10 cellular contexts compared by ENCODE assay signal in genomic region chr5:56640763-56641406, GRCh38.
DNase-seq lines count a peak whose midpoint lies in the region; ATAC-seq and TF ChIP-seq lines count a peak whose summit lies in the region.
"Had no signal": no experiment of that assay in that cellular context is flagged by ENCODE, and none has a peak within 500 bp of the region (broad histone marks: within the 10 kb centered on the region; RNA-seq: fewer than 3 reads in every experiment).

No MANE protein-coding gene starts in this region.

- H3K27me3 ChIP-seq in endodermal cell (ENCODE audit: control insufficient read depth, insufficient read depth, low read length, poor library complexity, severe bottlenecking), result no peaks in the 10 kb centered on the region
- H3K27me3 ChIP-seq: tibial nerve had no signal

- H3K9me3 Mint-ChIP-seq in endodermal cell, result peaks cover 2% of the 10 kb centered on the region
- H3K9me3 Mint-ChIP-seq in stimulated activated naive B cell treated with anti-CD40 and anti-IgM and Interleukin-4, amounts not matched to agents 10 μg/mL and 1 μg/mL and 100 μg/mL, for 72 hours, result no peaks in the 10 kb centered on the region

- peaks cover 21% of the 10 kb centered on the region for H3K4me1 ChIP-seq in endodermal cell (ENCODE audit: control insufficient read depth, insufficient read depth, low read length)

- peaks cover 58% of the 10 kb centered on the region for H3K4me1 Mint-ChIP-seq in endodermal cell
- peaks cover 32 to 35% of the 10 kb centered on the region in 2 donors for H3K4me1 Mint-ChIP-seq in stimulated activated naive B cell treated with anti-CD40 and anti-IgM and Interleukin-4, amounts not matched to agents 10 μg/mL and 1 μg/mL and 100 μg/mL, for 72 hours
- H3K4me1 Mint-ChIP-seq: activated CD8-positive, alpha-beta memory T cell treated with anti-CD3 and anti-CD28 coated beads, Interleukin-2, amount 10 ng/mL, durations not matched to agents 7 days and 5 days had no signal

- no peak overlapping the region for H3K4me3 Mint-ChIP-seq in endodermal cell
- peak overlapping the region in 1 of 2 donors; percentile 23 for H3K4me3 Mint-ChIP-seq in stimulated activated naive B cell treated with anti-CD40 and anti-IgM and Interleukin-4, amounts not matched to agents 10 μg/mL and 1 μg/mL and 100 μg/mL, for 72 hours
- H3K4me3 Mint-ChIP-seq: activated CD8-positive, alpha-beta memory T cell treated with anti-CD3 and anti-CD28 coated beads, Interleukin-2, amount 10 ng/mL, durations not matched to agents 7 days and 5 days had no signal

- H3K36me3 ChIP-seq in endodermal cell (ENCODE audit: control insufficient read depth, insufficient read depth, low read length), result no peaks in the 10 kb centered on the region
- H3K36me3 ChIP-seq: tibial nerve had no signal

- no peak overlapping the region for H3K9ac ChIP-seq in endodermal cell (ENCODE audit: extremely low read depth, low read length, poor library complexity, severe bottlenecking)

- peak overlapping the region; percentile 28 for H3K27ac Mint-ChIP-seq in endodermal cell
- H3K27ac Mint-ChIP-seq in stimulated activated naive B cell treated with anti-CD40 and anti-IgM and Interleukin-4, amounts not matched to agents 10 μg/mL and 1 μg/mL and 100 μg/mL, for 72 hours, result peak overlapping the region; percentile 77
- H3K27ac Mint-ChIP-seq: activated CD8-positive, alpha-beta memory T cell treated with anti-CD3 and anti-CD28 coated beads, Interleukin-2, amount 10 ng/mL, durations not matched to agents 7 days and 5 days had no signal

- ATAC-seq in stimulated activated naive B cell treated with anti-CD40 and anti-IgM and Interleukin-4, amounts not matched to agents 10 μg/mL and 1 μg/mL and 100 μg/mL, for 72 hours (replicated peaks), result peak; percentile 96
- ATAC-seq in HG02981 (IDR thresholded peaks at IDR 0.05; ENCODE audit: unreplicated experiment), result no peak
- ATAC-seq: activated CD8-positive, alpha-beta memory T cell treated with anti-CD3 and anti-CD28 coated beads, Interleukin-2, amount 10 ng/mL, durations not matched to agents 7 days and 5 days had no signal

- no peaks in the 10 kb centered on the region for H3K27me3 Mint-ChIP-seq in endodermal cell (ENCODE audit: insufficient read depth)
- H3K27me3 Mint-ChIP-seq in stimulated activated naive B cell treated with anti-CD40 and anti-IgM and Interleukin-4, amounts not matched to agents 10 μg/mL and 1 μg/mL and 100 μg/mL, for 72 hours, result no peaks in the 10 kb centered on the region

- peak; percentile 11 for DNase-seq in NCI-H2196 (lab: John Stamatoyannopoulos, UW; ENCODE audit: unreplicated experiment)
- DNase-seq in NCI-H2196 treated with DMSO at 0.1 percent for 48 hours (lab: John Stamatoyannopoulos, UW; ENCODE audit: unreplicated experiment), result no peak
- peak; percentile 95 for DNase-seq in LNCaP clone FGC (ENCODE audit: low read depth)
- no peak for DNase-seq in endodermal cell
- DNase-seq in stimulated activated naive B cell treated with anti-CD40 and anti-IgM and Interleukin-4, amounts not matched to agents 10 μg/mL and 1 μg/mL and 100 μg/mL, for 72 hours, result peak; percentile 48
- DNase-seq in activated CD4-positive, alpha-beta T cell treated with anti-CD3 and anti-CD28 coated beads for 48 hours, result no peak
- no peak for DNase-seq in stimulated activated CD4-positive, alpha-beta T cell treated with anti-CD3 and anti-CD28 coated beads, Interleukin-4, amount 100 ng/mL, for 1 hour
- DNase-seq: activated CD8-positive, alpha-beta memory T cell treated with anti-CD3 and anti-CD28 coated beads, Interleukin-2, amount 10 ng/mL, durations not matched to agents 7 days and 5 days had no signal

- H3K4me3 ChIP-seq in LNCaP clone FGC (ENCODE audit: low read depth, low read length) (no peak overlapping the region), endodermal cell (ENCODE audit: low read length) (no peak overlapping the region)
- H3K4me3 ChIP-seq: tibial nerve had no signal

- WGBS in endodermal cell (ENCODE audit: insufficient coverage in 1 of 2, insufficient read length in 1 of 2), 2 experiments, result 98 to 100% methylated on average over 3 of the region's 3 CpGs

- H3K36me3 Mint-ChIP-seq in endodermal cell (ENCODE audit: low read depth), result no peaks in the 10 kb centered on the region
- H3K36me3 Mint-ChIP-seq in stimulated activated naive B cell treated with anti-CD40 and anti-IgM and Interleukin-4, amounts not matched to agents 10 μg/mL and 1 μg/mL and 100 μg/mL, for 72 hours, result no peaks in the 10 kb centered on the region
- H3K36me3 Mint-ChIP-seq: activated CD8-positive, alpha-beta memory T cell treated with anti-CD3 and anti-CD28 coated beads, Interleukin-2, amount 10 ng/mL, durations not matched to agents 7 days and 5 days had no signal

- H3K9me3 ChIP-seq in endodermal cell (ENCODE audit: control insufficient read depth, low read length), result no peaks in the 10 kb centered on the region
- H3K9me3 ChIP-seq: tibial nerve had no signal

- no peak overlapping the region for H3K27ac ChIP-seq in endodermal cell (ENCODE audit: low read depth, low read length)
- H3K27ac ChIP-seq: tibial nerve had no signal

- TF ChIP-seq CTCF in LNCaP clone FGC (IDR thresholded peaks at IDR 0.05; ENCODE audit: control insufficient read depth, extremely low read depth, insufficient read depth) (no peak), endodermal cell (conservative IDR thresholded peaks at IDR 0.05) (no peak)

Comparison
In these comparisons a context has a peak if more than half of its experiments do, and no peak if none do; other contexts are left out.
1. DNase-seq: peak in NCI-H2196 (single experiment), LNCaP clone FGC (single experiment) and stimulated activated naive B cell treated with anti-CD40 and anti-IgM and Interleukin-4, amounts not matched to agents 10 μg/mL and 1 μg/mL and 100 μg/mL, for 72 hours (single experiment); none in NCI-H2196 treated with DMSO at 0.1 percent for 48 hours (single experiment), endodermal cell (single experiment), activated CD4-positive, alpha-beta T cell treated with anti-CD3 and anti-CD28 coated beads for 48 hours (single experiment) and stimulated activated CD4-positive, alpha-beta T cell treated with anti-CD3 and anti-CD28 coated beads, Interleukin-4, amount 100 ng/mL, for 1 hour (single experiment).